In genomic region chr11:78074756-78075155, GRCh38 we compare ENCODE assay signal across 1 cellular context.
TF ChIP-seq lines count a peak whose summit lies in the region.

No MANE protein-coding gene starts in this region.

TF ChIP-seq in HEK293, 187 proteins besides CTCF, POLR2A, EP300 and RAD21 (continued from another document and continues in another):
- TF ChIP-seq ZNF600 (tag by site-specific recombination; IDR thresholded peaks at IDR 0.05) (no peak), ZNF24 (tag by site-specific recombination; IDR thresholded peaks at IDR 0.05) (0 out of 2 replicates have a peak, but pooled peaks have one; percentile 34), ZBTB49 (tag by site-specific recombination; IDR thresholded peaks at IDR 0.05; ENCODE audit: low read depth) (no peak), GLI2 (tag by site-specific recombination; IDR thresholded peaks at IDR 0.05; ENCODE audit: borderline replicate concordance, low read depth) (no peak), ZNF114 (tag by site-specific recombination; IDR thresholded peaks at IDR 0.05) (no peak), ZFP69B (tag by site-specific recombination; IDR thresholded peaks at IDR 0.05) (no peak), ZNF571 (tag by site-specific recombination; IDR thresholded peaks at IDR 0.05) (no peak), ZNF155 (tag by site-specific recombination; IDR thresholded peaks at IDR 0.05) (no peak), ZNF10 (tag by site-specific recombination; IDR thresholded peaks at IDR 0.05) (no peak), MZF1 (tag by site-specific recombination; IDR thresholded peaks at IDR 0.05; ENCODE audit: borderline replicate concordance) (no peak), INSM2 (tag by site-specific recombination; IDR thresholded peaks at IDR 0.05) (no peak), ZFP41 (tag by site-specific recombination; IDR thresholded peaks at IDR 0.05; ENCODE audit: borderline replicate concordance) (no peak), ZNF211 (tag by site-specific recombination; IDR thresholded peaks at IDR 0.05; ENCODE audit: low read depth) (no peak), TCF7L2 (IDR thresholded peaks at IDR 0.05; ENCODE audit: borderline replicate concordance, low read depth, low read length) (no peak), ZNF704 (tag by site-specific recombination; IDR thresholded peaks at IDR 0.05) (no peak), ZNF843 (tag by site-specific recombination; IDR thresholded peaks at IDR 0.05) (0 out of 2 replicates have a peak, but pooled peaks have one; percentile 23), ZNF660 (tag by site-specific recombination; IDR thresholded peaks at IDR 0.05) (0 out of 2 replicates have a peak, but pooled peaks have one; percentile 47), PRDM10 (tag by site-specific recombination; IDR thresholded peaks at IDR 0.05) (0 out of 2 replicates have a peak, but pooled peaks have one; percentile 22), ZNF639 (tag by site-specific recombination; IDR thresholded peaks at IDR 0.05) (0 out of 2 replicates have a peak, but pooled peaks have one; percentile 41), ZNF239 (tag by site-specific recombination; IDR thresholded peaks at IDR 0.05) (no peak), ZNF18 (tag by site-specific recombination; IDR thresholded peaks at IDR 0.05) (0 out of 2 replicates have a peak, but pooled peaks have one; percentile 29), ZNF335 (tag by site-specific recombination; conservative IDR thresholded peaks at IDR 0.05) (peak; percentile 25; the same call in 1 of the 2 replicates), GLI4 (tag by site-specific recombination; IDR thresholded peaks at IDR 0.05) (no peak), ZNF501 (tag by site-specific recombination; IDR thresholded peaks at IDR 0.05) (no peak), BCL6B (tag by site-specific recombination; IDR thresholded peaks at IDR 0.05) (no peak), ZNF792 (tag by site-specific recombination; IDR thresholded peaks at IDR 0.05) (no peak), ZNF692 (tag by site-specific recombination; IDR thresholded peaks at IDR 0.05) (0 out of 2 replicates have a peak, but pooled peaks have one; percentile 22), ZNF830 (tag by site-specific recombination; IDR thresholded peaks at IDR 0.05; ENCODE audit: low read depth) (no peak), ZNF521 (tag by site-specific recombination; IDR thresholded peaks at IDR 0.05) (no peak), ZNF514 (tag by site-specific recombination; IDR thresholded peaks at IDR 0.05) (no peak), ZNF791 (tag by site-specific recombination; IDR thresholded peaks at IDR 0.05) (no peak), ZNF580 (tag by site-specific recombination; IDR thresholded peaks at IDR 0.05) (no peak), ZNF518A (tag by site-specific recombination; conservative IDR thresholded peaks at IDR 0.05; ENCODE audit: low read depth) (no peak), ZNF366 (tag by site-specific recombination; conservative IDR thresholded peaks at IDR 0.05) (peak; percentile 47; the same call in 1 of the 2 replicates), IKZF3 (tag by site-specific recombination; IDR thresholded peaks at IDR 0.05) (no peak), PBX3 (CRISPR knock-in tag; IDR thresholded peaks at IDR 0.05) (no peak)
